ENCODE assay signal across 16 cellular contexts in the genomic region with DNA sequence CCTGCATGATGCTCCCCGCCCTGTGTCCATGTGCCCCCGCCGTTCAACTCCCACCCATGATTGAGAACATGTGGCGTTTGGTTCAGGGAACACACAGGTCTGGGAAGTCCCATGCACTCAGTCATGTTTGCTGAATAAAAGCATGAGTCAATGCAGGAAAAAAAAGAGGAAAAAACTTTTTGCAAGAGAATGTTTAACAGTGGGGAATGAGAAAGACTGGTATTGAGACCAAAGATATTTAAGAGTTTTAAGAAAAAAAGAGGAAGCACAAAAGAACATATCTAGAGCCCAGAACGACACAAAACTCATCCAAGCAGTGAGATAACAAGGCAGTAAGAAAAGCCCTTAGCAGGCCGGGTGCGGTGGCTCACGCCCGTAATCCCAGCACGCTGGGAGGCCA.
DNase-seq lines count a peak whose midpoint lies in the region; ATAC-seq and TF ChIP-seq lines count a peak whose summit lies in the region.
"Had no signal": no experiment of that assay in that cellular context is flagged by ENCODE, and none has a peak within 500 bp of the region (broad histone marks: within the 10 kb centered on the region; RNA-seq: fewer than 3 reads in every experiment).

No MANE protein-coding gene starts in this region.

- in situ Hi-C loops in GM13976 (cut with MboI; ENCODE audit: low sequenced_read_pairs, unreplicated experiment): no loop called here

- intact Hi-C loops in head of caudate nucleus (cut with DNase I): no loop called here

- peak; percentile 76 for ATAC-seq in GM19395 (IDR thresholded peaks at IDR 0.05; ENCODE audit: unreplicated experiment)
- peak; percentile 81 for ATAC-seq in HG02852 (IDR thresholded peaks at IDR 0.05; ENCODE audit: unreplicated experiment)
- peak; percentile 81 for ATAC-seq in HG03565 (IDR thresholded peaks at IDR 0.05; ENCODE audit: unreplicated experiment)

- no peak for TF ChIP-seq CTCF in GM13976 (IDR thresholded peaks at IDR 0.05; ENCODE audit: borderline replicate concordance, control extremely low read depth, extremely low read depth, insufficient read depth, missing control alignments)

- DNase-seq in GM13976 (ENCODE audit: low spot score): peak; percentile 24
- no peak for DNase-seq in head of caudate nucleus
- no peak for DNase-seq in activated T-cell treated with anti-CD3 and anti-CD28 coated beads, Interleukin-2, amount 50 U/mL, for 1 hour
- DNase-seq in foreskin melanocyte: no peak
- DNase-seq in NCI-H2107 treated with DMSO at 0.1 percent for 48 hours (lab: John Stamatoyannopoulos, UW; ENCODE audit: unreplicated experiment): no peak
- DNase-seq: activated naive CD4-positive, alpha-beta T cell; brain microvascular endothelial cell; DMS 273 treated with DMSO at 0.1 percent for 48 hours; IMR-90; left ventricle myocardium inferior; NCI-H1105 treated with DMSO at 0.1 percent for 48 hours; NCI-H2227 treated with DMSO at 0.1 percent for 48 hours; stimulated activated CD4-positive, alpha-beta T cell treated with anti-CD3 and anti-CD28 coated beads, Interleukin-15, amount 100 ng/mL, for 24 hours had no signal
